Comparison of ENCODE assay signal across 16 cellular contexts in genomic region chr2:120444691-120445240, GRCh38.
DNase-seq lines count a peak whose midpoint lies in the region; ATAC-seq and TF ChIP-seq lines count a peak whose summit lies in the region.
"Had no signal": no experiment of that assay in that cellular context is flagged by ENCODE, and none has a peak within 500 bp of the region (broad histone marks: within the 10 kb centered on the region; RNA-seq: fewer than 3 reads in every experiment).

No MANE protein-coding gene starts in this region.

- ATAC-seq in psoas muscle = no peak

- no peaks in the 10 kb centered on the region for H3K36me3 ChIP-seq in spleen
- no peaks in the 10 kb centered on the region for H3K36me3 ChIP-seq in psoas muscle (ENCODE audit: insufficient read depth in 1 of 2, low read depth in 1 of 2)
- H3K36me3 ChIP-seq: BE2C had no signal

- TF ChIP-seq POLR2A in spleen (IDR thresholded peaks at IDR 0.05) = no peak

- H3K4me3 ChIP-seq in spleen (no peak overlapping the region), psoas muscle (no peak overlapping the region)

- H3K27ac ChIP-seq in 22Rv1 (peak overlapping the region; percentile 51), spleen (no peak overlapping the region), psoas muscle (no peak overlapping the region)

- H3K27me3 ChIP-seq in spleen (replicated peaks in 1 of 7) (peaks cover 3 to 57% (median 32%) of the 10 kb centered on the region in 7 donors), psoas muscle (ENCODE audit: insufficient read depth in 3 of 3, low read length in 2 of 3) (peaks cover 0 to 19% (median 5%) of the 10 kb centered on the region in 3 donors)
- H3K27me3 ChIP-seq: BE2C had no signal

- DNase-seq in DMS79 treated with DMSO at 0.1 percent for 48 hours (lab: John Stamatoyannopoulos, UW) = peak; percentile 23
- peak; percentile 73 for DNase-seq in mesenteric fat pad (ENCODE audit: low spot score)
- peak; percentile 35 for DNase-seq in spleen
- DNase-seq in stimulated activated naive CD4-positive, alpha-beta T cell (lab: John Stamatoyannopoulos, UW) = no peak
- DNase-seq in foreskin melanocyte = no peak
- no peak for DNase-seq in psoas muscle
- DNase-seq: BE2C; C1 segment of cervical spinal cord; CD4-positive, CD25-positive, alpha-beta regulatory T cell; CD8-positive, alpha-beta memory T cell; COR-L47; DMS 273 treated with DMSO at 0.1 percent for 48 hours; GDM1; GOT3; H9 had no signal

- intact Hi-C loops in spleen (cut with DNase I; ENCODE audit: low total_unique reads) = no loop called here
- intact Hi-C loops in psoas muscle (cut with DNase I) = no loop called here

- no peaks in the 10 kb centered on the region for H3K9me3 ChIP-seq in spleen
- H3K9me3 ChIP-seq in psoas muscle = no peaks in the 10 kb centered on the region
- H3K9me3 ChIP-seq: BE2C had no signal

- TF ChIP-seq CTCF in 22Rv1 (IDR thresholded peaks at IDR 0.05) = no peak
- no peak for TF ChIP-seq CTCF in spleen (IDR thresholded peaks at IDR 0.05 in 8 of 11, conservative IDR thresholded peaks at IDR 0.05 in 3 of 11)
- TF ChIP-seq CTCF in psoas muscle (IDR thresholded peaks at IDR 0.05) = no peak

- WGBS in spleen, 5 donors = 86 to 95% (median 93%) methylated on average over 9 of the region's 9 CpGs
- 83 to 87% (median 87%) methylated on average over 9 of the region's 9 CpGs for WGBS in psoas muscle, 3 donors

- H3K4me1 ChIP-seq in spleen (peaks cover 5 to 17% (median 12%) of the 10 kb centered on the region in 6 donors), psoas muscle (peaks cover 3% of the 10 kb centered on the region)
- H3K4me1 ChIP-seq: BE2C had no signal

Comparison
In these comparisons a context has a peak if more than half of its experiments do, and no peak if none do; other contexts are left out.
1. DNase-seq: peak in DMS79 treated with DMSO at 0.1 percent for 48 hours (single experiment), mesenteric fat pad (single experiment) and spleen (single experiment); none in stimulated activated naive CD4-positive, alpha-beta T cell (0 of 6), foreskin melanocyte (single experiment) and psoas muscle (0 of 2).